In genomic region chr5:124408738-124409453, GRCh38 we compare ENCODE assay signal across 15 cellular contexts.
A peak's percentile ranks its signal among the peaks of the same experiment; 100 is the strongest.
DNase-seq lines count a peak whose midpoint lies in the region; ATAC-seq and TF ChIP-seq lines count a peak whose summit lies in the region.
"Had no signal": no experiment of that assay in that cellular context is flagged by ENCODE, and none has a peak within 500 bp of the region (broad histone marks: within the 10 kb centered on the region; RNA-seq: fewer than 3 reads in every experiment).

No MANE protein-coding gene starts in this region.

- H3K27me3 ChIP-seq in uterus = no peaks in the 10 kb centered on the region
- H3K27me3 ChIP-seq: esophagus muscularis mucosa, right lobe of liver had no signal

- CTCF ChIA-PET in activated CD8-positive, alpha-beta T cell treated with anti-CD3 and anti-CD28 coated beads, Interleukin-2, amount 10 ng/mL, durations not matched to agents 7 days and 5 days (lab: Charles Lee) = no interaction called here

- H3K4me3 ChIP-seq in fibroblast of villous mesenchyme (ENCODE audit: low read depth, low read length) (no peak overlapping the region), uterus (no peak overlapping the region)
- H3K4me3 ChIP-seq: esophagus muscularis mucosa, right lobe of liver had no signal

- H3K27ac ChIP-seq in uterus = peak overlapping the region; percentile 4 to 33
- H3K27ac ChIP-seq: esophagus muscularis mucosa, right lobe of liver had no signal

- H3K27ac Mint-ChIP-seq in activated CD8-positive, alpha-beta T cell treated with anti-CD3 and anti-CD28 coated beads, Interleukin-2, amount 10 ng/mL, durations not matched to agents 7 days and 5 days = no peak overlapping the region
- H3K27ac Mint-ChIP-seq: activated naive CD4-positive, alpha-beta T cell treated with anti-CD3 and anti-CD28 coated beads, Interleukin-2, amount 50 U/mL, for 24 hours; CD4-positive, alpha-beta memory T cell had no signal

- no peaks in the 10 kb centered on the region for H3K4me1 ChIP-seq in uterus
- H3K4me1 ChIP-seq: right lobe of liver had no signal

- no peaks in the 10 kb centered on the region for H3K9me3 ChIP-seq in uterus
- H3K9me3 ChIP-seq: esophagus muscularis mucosa, right lobe of liver had no signal

- no peaks in the 10 kb centered on the region for H3K9me3 Mint-ChIP-seq in activated CD8-positive, alpha-beta T cell treated with anti-CD3 and anti-CD28 coated beads, Interleukin-2, amount 10 ng/mL, durations not matched to agents 7 days and 5 days (ENCODE audit: insufficient read depth)
- H3K9me3 Mint-ChIP-seq: activated naive CD4-positive, alpha-beta T cell treated with anti-CD3 and anti-CD28 coated beads, Interleukin-2, amount 50 U/mL, for 24 hours had no signal

- ATAC-seq in activated CD8-positive, alpha-beta T cell treated with anti-CD3 and anti-CD28 coated beads, Interleukin-2, amount 10 ng/mL, durations not matched to agents 7 days and 5 days = no peak
- ATAC-seq: right lobe of liver; stimulated activated naive CD8-positive, alpha-beta T cell treated with anti-CD3 and anti-CD28 coated beads, Interleukin-15, Interleukin-2, amounts not matched to agents 100 U/mL and 50 U/mL, for 24 hours had no signal

- no peaks in the 10 kb centered on the region for H3K27me3 Mint-ChIP-seq in activated CD8-positive, alpha-beta T cell treated with anti-CD3 and anti-CD28 coated beads, Interleukin-2, amount 10 ng/mL, durations not matched to agents 7 days and 5 days (ENCODE audit: low read depth)
- H3K27me3 Mint-ChIP-seq: activated naive CD4-positive, alpha-beta T cell treated with anti-CD3 and anti-CD28 coated beads, Interleukin-2, amount 50 U/mL, for 24 hours; CD4-positive, alpha-beta memory T cell had no signal

- no peaks in the 10 kb centered on the region for H3K36me3 ChIP-seq in uterus
- H3K36me3 ChIP-seq: esophagus muscularis mucosa, right lobe of liver had no signal

- TF ChIP-seq POLR2A in uterus (IDR thresholded peaks at IDR 0.05) = no peak

- DNase-seq in amniotic epithelial cell (ENCODE audit: low read depth) (peak; percentile 56), fibroblast of villous mesenchyme (ENCODE audit: low read depth) (peak; percentile 16), medulla oblongata (ENCODE audit: extremely low spot score) (peak; percentile 45), uterus (no peak), H4 (ENCODE audit: low spot score) (no peak), NCI-H1694 treated with DMSO at 0.1 percent for 48 hours (lab: John Stamatoyannopoulos, UW) (no peak), ureter (ENCODE audit: low spot score) (no peak)
- DNase-seq in activated CD8-positive, alpha-beta T cell treated with anti-CD3 and anti-CD28 coated beads, Interleukin-2, amount 10 ng/mL, durations not matched to agents 7 days and 5 days = no peak
- DNase-seq: CD4-positive, alpha-beta memory T cell; NCI-H1105 treated with DMSO at 0.1 percent for 48 hours; NCI-H446 treated with DMSO at 0.1 percent for 48 hours; right lobe of liver; stimulated activated naive CD8-positive, alpha-beta T cell treated with anti-CD3 and anti-CD28 coated beads, Interleukin-15, Interleukin-2, amounts not matched to agents 100 U/mL and 50 U/mL, for 24 hours had no signal

- no peaks in the 10 kb centered on the region for H3K36me3 Mint-ChIP-seq in activated CD8-positive, alpha-beta T cell treated with anti-CD3 and anti-CD28 coated beads, Interleukin-2, amount 10 ng/mL, durations not matched to agents 7 days and 5 days (ENCODE audit: low read depth)
- H3K36me3 Mint-ChIP-seq: activated naive CD4-positive, alpha-beta T cell treated with anti-CD3 and anti-CD28 coated beads, Interleukin-2, amount 50 U/mL, for 24 hours; CD4-positive, alpha-beta memory T cell had no signal

- POLR2A ChIA-PET in activated CD8-positive, alpha-beta T cell treated with anti-CD3 and anti-CD28 coated beads, Interleukin-2, amount 10 ng/mL, durations not matched to agents 7 days and 5 days (lab: Charles Lee) = no interaction called here

- no peaks in the 10 kb centered on the region for H3K4me1 Mint-ChIP-seq in activated CD8-positive, alpha-beta T cell treated with anti-CD3 and anti-CD28 coated beads, Interleukin-2, amount 10 ng/mL, durations not matched to agents 7 days and 5 days (ENCODE audit: low read depth)
- H3K4me1 Mint-ChIP-seq: activated naive CD4-positive, alpha-beta T cell treated with anti-CD3 and anti-CD28 coated beads, Interleukin-2, amount 50 U/mL, for 24 hours; CD4-positive, alpha-beta memory T cell had no signal

- no peak overlapping the region for H3K4me3 Mint-ChIP-seq in activated CD8-positive, alpha-beta T cell treated with anti-CD3 and anti-CD28 coated beads, Interleukin-2, amount 10 ng/mL, durations not matched to agents 7 days and 5 days
- H3K4me3 Mint-ChIP-seq: activated naive CD4-positive, alpha-beta T cell treated with anti-CD3 and anti-CD28 coated beads, Interleukin-2, amount 50 U/mL, for 24 hours; CD4-positive, alpha-beta memory T cell had no signal

- intact Hi-C loops in uterus (cut with DNase I; ENCODE audit: low total_unique reads) = no loop called here

- TF ChIP-seq CTCF in fibroblast of villous mesenchyme (IDR thresholded peaks at IDR 0.05; ENCODE audit: insufficient read depth, low read depth, low read length) = no peak
- TF ChIP-seq CTCF in uterus (IDR thresholded peaks at IDR 0.05) = no peak

Comparison
In these comparisons a context has a peak if more than half of its experiments do, and no peak if none do; other contexts are left out.
1. DNase-seq: peak in amniotic epithelial cell (single experiment), fibroblast of villous mesenchyme (single experiment) and medulla oblongata (single experiment); none in uterus (0 of 2), H4 (single experiment), NCI-H1694 treated with DMSO at 0.1 percent for 48 hours (single experiment), ureter (single experiment) and activated CD8-positive, alpha-beta T cell treated with anti-CD3 and anti-CD28 coated beads, Interleukin-2, amount 10 ng/mL, durations not matched to agents 7 days and 5 days (single experiment).